In genomic region chr1:44632511-44633072, GRCh38 we compare ENCODE assay signal across 9 cellular contexts. TPM values are rescaled to one million over a fixed set of nuclear protein-coding genes. Genes with fewer than 3 reads are reported as not detected.
DNase-seq lines count a peak whose midpoint lies in the region; ATAC-seq and TF ChIP-seq lines count a peak whose summit lies in the region.
"Had no signal": no experiment of that assay in that cellular context is flagged by ENCODE, and none has a peak within 500 bp of the region (broad histone marks: within the 10 kb centered on the region; RNA-seq: fewer than 3 reads in every experiment).

No MANE protein-coding gene starts in this region.

- no peaks in the 10 kb centered on the region for H3K9me2 ChIP-seq in neural cell (ENCODE audit: insufficient read depth, low read length)

- H3K9ac ChIP-seq in neural cell (ENCODE audit: low read length) = peak overlapping the region; percentile 79

- peak overlapping the region; percentile 94 for H3K4me3 ChIP-seq in RWPE2 (ENCODE audit: severe bottlenecking)
- H3K4me3 ChIP-seq in neural cell (ENCODE audit: low read length) = peak overlapping the region; percentile 72

- peaks cover 18% of the 10 kb centered on the region for H3K4me1 ChIP-seq in RWPE2 (ENCODE audit: insufficient read depth, poor library complexity, severe bottlenecking)

- ATAC-seq in RWPE2 (ENCODE audit: low read depth) = no peak
- no peak for ATAC-seq in GM18505 (IDR thresholded peaks at IDR 0.05; ENCODE audit: unreplicated experiment)
- ATAC-seq in GM21529 (IDR thresholded peaks at IDR 0.05; ENCODE audit: unreplicated experiment) = no peak

- TF ChIP-seq EP300 in neural cell (conservative IDR thresholded peaks at IDR 0.05; ENCODE audit: poor library complexity, severe bottlenecking) = no peak

- H3K27ac ChIP-seq in RWPE2 (ENCODE audit: poor library complexity, severe bottlenecking) = peak overlapping the region; percentile 82
- peak overlapping the region; percentile 80 for H3K27ac ChIP-seq in neural cell (ENCODE audit: low read length)

- no peaks in the 10 kb centered on the region for H3K79me2 ChIP-seq in neural cell (replicated peaks; ENCODE audit: insufficient read depth, low read length)

- TF ChIP-seq CTCF in RWPE2 (IDR thresholded peaks at IDR 0.05; ENCODE audit: poor library complexity, severe bottlenecking) (no peak), endothelial cell (IDR thresholded peaks at IDR 0.05; ENCODE audit: unreplicated experiment) (no peak), neural cell (IDR thresholded peaks at IDR 0.05; ENCODE audit: poor library complexity, severe bottlenecking) (no peak)

- no peaks in the 10 kb centered on the region for H3K27me3 ChIP-seq in RWPE2 (ENCODE audit: insufficient read depth, poor library complexity, severe bottlenecking)
- no peaks in the 10 kb centered on the region for H3K27me3 ChIP-seq in neural cell (ENCODE audit: insufficient read depth, low read depth, low read length)

- H3K4me3 Mint-ChIP-seq in endothelial cell (ENCODE audit: unreplicated experiment) = peak overlapping the region; percentile 95

- H3K27me3 Mint-ChIP-seq in endothelial cell (ENCODE audit: unreplicated experiment) = peaks cover 22% of the 10 kb centered on the region

- TF ChIP-seq POLR2A in GM18505 (IDR thresholded peaks at IDR 0.05; ENCODE audit: borderline replicate concordance, extremely low read depth, insufficient read depth, insufficient read length) = no peak

- H4K20me1 ChIP-seq in neural cell (ENCODE audit: insufficient read depth) = no peaks in the 10 kb centered on the region

- peak overlapping the region; percentile 35 for H2AFZ ChIP-seq in neural cell (ENCODE audit: low read depth, low read length)

- no peak for TF ChIP-seq RAD21 in neural cell (conservative IDR thresholded peaks at IDR 0.05)

- H3K9me3 ChIP-seq in RWPE2 (ENCODE audit: severe bottlenecking) = no peaks in the 10 kb centered on the region
- H3K9me3 ChIP-seq in neural cell (ENCODE audit: low read length) = no peaks in the 10 kb centered on the region

- H3K4me1 Mint-ChIP-seq in endothelial cell (ENCODE audit: unreplicated experiment) = peaks cover 27% of the 10 kb centered on the region

- peaks cover 48% of the 10 kb centered on the region for H3K36me3 Mint-ChIP-seq in endothelial cell (ENCODE audit: low read depth, unreplicated experiment)

- peaks cover 48% of the 10 kb centered on the region for H3K36me3 ChIP-seq in RWPE2 (ENCODE audit: low read depth)
- H3K36me3 ChIP-seq in neural cell (ENCODE audit: insufficient read depth, low read length) = no peaks in the 10 kb centered on the region

- H3K4me2 ChIP-seq in neural cell (ENCODE audit: low read length) = peak overlapping the region; percentile 52

- DNase-seq in activated CD4-positive, alpha-beta T cell treated with anti-CD3 and anti-CD28 coated beads for 48 hours = peak; percentile 12
- no peak for DNase-seq in activated CD4-positive, alpha-beta T cell treated with anti-CD3 and anti-CD28 coated beads for 4 hours
- DNase-seq in RWPE2 (ENCODE audit: low spot score) = no peak
- no peak for DNase-seq in endothelial cell (ENCODE audit: low spot score)
- no peak for DNase-seq in NCI-H774 (lab: John Stamatoyannopoulos, UW)

- H3K9me3 Mint-ChIP-seq in endothelial cell (ENCODE audit: unreplicated experiment) = no peaks in the 10 kb centered on the region

- no peaks in the 10 kb centered on the region for H3F3A ChIP-seq in neural cell (ENCODE audit: insufficient read depth, low read length, poor library complexity, severe bottlenecking)

- H3K27ac Mint-ChIP-seq in endothelial cell (ENCODE audit: unreplicated experiment) = peak overlapping the region; percentile 96

TF ChIP-seq in neural cell, 6 proteins besides CTCF, POLR2A, EP300 and RAD21:
- TF ChIP-seq EZH2 (IDR thresholded peaks at IDR 0.05; ENCODE audit: borderline replicate concordance, insufficient read depth, low read length, poor library complexity, severe bottlenecking) (no peak), SMC3 (conservative IDR thresholded peaks at IDR 0.05; ENCODE audit: poor library complexity) (no peak), MXI1 (conservative IDR thresholded peaks at IDR 0.05; ENCODE audit: poor library complexity, severe bottlenecking) (no peak), POLR2AphosphoS5 (IDR thresholded peaks at IDR 0.05) (no peak), TAF1 (IDR thresholded peaks at IDR 0.05; ENCODE audit: low read depth) (no peak)
- TF ChIP-seq, protein P1, sequence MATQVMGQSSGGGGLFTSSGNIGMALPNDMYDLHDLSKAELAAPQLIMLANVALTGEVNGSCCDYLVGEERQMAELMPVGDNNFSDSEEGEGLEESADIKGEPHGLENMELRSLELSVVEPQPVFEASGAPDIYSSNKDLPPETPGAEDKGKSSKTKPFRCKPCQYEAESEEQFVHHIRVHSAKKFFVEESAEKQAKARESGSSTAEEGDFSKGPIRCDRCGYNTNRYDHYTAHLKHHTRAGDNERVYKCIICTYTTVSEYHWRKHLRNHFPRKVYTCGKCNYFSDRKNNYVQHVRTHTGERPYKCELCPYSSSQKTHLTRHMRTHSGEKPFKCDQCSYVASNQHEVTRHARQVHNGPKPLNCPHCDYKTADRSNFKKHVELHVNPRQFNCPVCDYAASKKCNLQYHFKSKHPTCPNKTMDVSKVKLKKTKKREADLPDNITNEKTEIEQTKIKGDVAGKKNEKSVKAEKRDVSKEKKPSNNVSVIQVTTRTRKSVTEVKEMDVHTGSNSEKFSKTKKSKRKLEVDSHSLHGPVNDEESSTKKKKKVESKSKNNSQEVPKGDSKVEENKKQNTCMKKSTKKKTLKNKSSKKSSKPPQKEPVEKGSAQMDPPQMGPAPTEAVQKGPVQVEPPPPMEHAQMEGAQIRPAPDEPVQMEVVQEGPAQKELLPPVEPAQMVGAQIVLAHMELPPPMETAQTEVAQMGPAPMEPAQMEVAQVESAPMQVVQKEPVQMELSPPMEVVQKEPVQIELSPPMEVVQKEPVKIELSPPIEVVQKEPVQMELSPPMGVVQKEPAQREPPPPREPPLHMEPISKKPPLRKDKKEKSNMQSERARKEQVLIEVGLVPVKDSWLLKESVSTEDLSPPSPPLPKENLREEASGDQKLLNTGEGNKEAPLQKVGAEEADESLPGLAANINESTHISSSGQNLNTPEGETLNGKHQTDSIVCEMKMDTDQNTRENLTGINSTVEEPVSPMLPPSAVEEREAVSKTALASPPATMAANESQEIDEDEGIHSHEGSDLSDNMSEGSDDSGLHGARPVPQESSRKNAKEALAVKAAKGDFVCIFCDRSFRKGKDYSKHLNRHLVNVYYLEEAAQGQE (IDR thresholded peaks at IDR 0.05; ENCODE audit: borderline replicate concordance) = no peak

RNA-seq across cellular contexts. Expression of gene TMEM53, which starts 41.7 kb away (rescaled TPM):
- 15.6 TPM for total RNA-seq in endothelial cell (ENCODE audit: unreplicated experiment)
- 13.4 and 21.4 TPM in 2 replicates for polyA plus RNA-seq in neural cell
- 11.6 and 13.9 TPM in 2 replicates for polyA minus RNA-seq in neural cell

RNA-seq across cellular contexts. Expression of gene ARMH1, which starts 41.9 kb away (rescaled TPM):
- total RNA-seq in endothelial cell (ENCODE audit: unreplicated experiment) = 4.1 TPM
- 88.3 and 105 TPM in 2 replicates for polyA plus RNA-seq in neural cell
- polyA minus RNA-seq in neural cell = 17.2 and 24.8 TPM in 2 replicates
- total RNA-seq: glomerular endothelial cell had no signal
